Comparison of ENCODE assay signal across 8 cellular contexts in the genomic region with DNA sequence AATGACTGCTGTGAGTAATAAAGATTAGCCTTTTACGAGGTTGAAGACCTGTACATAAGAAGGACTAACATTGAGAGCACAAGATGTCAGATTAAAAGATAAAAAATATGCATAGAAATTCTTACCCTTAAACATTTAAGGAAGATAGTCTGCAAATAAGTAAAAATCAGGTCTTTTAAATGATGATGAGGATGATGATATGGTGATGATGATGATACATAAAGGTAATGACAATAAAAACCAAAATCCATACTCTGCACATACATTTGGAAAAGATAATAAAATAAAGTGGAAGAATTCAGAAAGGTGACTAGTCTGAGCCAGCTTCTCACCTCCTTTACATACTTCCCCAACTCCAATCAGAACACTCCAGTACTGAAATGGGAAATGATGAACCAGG.
"Had no signal": no experiment of that assay in that cellular context is flagged by ENCODE, and none has a peak within 500 bp of the region (broad histone marks: within the 10 kb centered on the region; RNA-seq: fewer than 3 reads in every experiment).

No MANE protein-coding gene starts in this region.

- H3K4me3 ChIP-seq: GM12878 had no signal

- FAIRE-seq: G401.6, GM12878, GM12891, GM12892, GM18507, GM19239 had no signal

- DNase-seq: GDM1, GF-D8 had no signal

- ATAC-seq: GM12878 had no signal
